In genomic region chr11:130002846-130003716, GRCh38 we compare ENCODE assay signal across 8 cellular contexts. TPM values are rescaled to one million over a fixed set of nuclear protein-coding genes. Genes with fewer than 3 reads are reported as not detected.
A peak's percentile ranks its signal among the peaks of the same experiment; 100 is the strongest.
DNase-seq lines count a peak whose midpoint lies in the region; ATAC-seq, FAIRE-seq and TF ChIP-seq lines count a peak whose summit lies in the region.

No MANE protein-coding gene starts in this region.

- FAIRE-seq in bronchial epithelial cell (lab: Jason Lieb, UNC): peak; percentile 80

- DNase-seq in AG08395 (ENCODE audit: low spot score): peak; percentile 99
- DNase-seq in NCI-H2227 (lab: John Stamatoyannopoulos, UW; ENCODE audit: unreplicated experiment): peak; percentile 95
- peak; percentile 95 for DNase-seq in bronchial epithelial cell (ENCODE audit: low read depth)
- peak; percentile 95 for DNase-seq in iPS-NIHi11 (ENCODE audit: low spot score)

- no peaks in the 10 kb centered on the region for H3K36me3 ChIP-seq in bronchial epithelial cell (ENCODE audit: control insufficient read depth, insufficient read depth, low read length)

- no peaks in the 10 kb centered on the region for H3K27me3 ChIP-seq in bronchial epithelial cell (ENCODE audit: control insufficient read depth, insufficient read depth, low read length)

- no peak for TF ChIP-seq CTCF in WI38 (IDR thresholded peaks at IDR 0.05; ENCODE audit: low read depth, low read length)
- no peak for TF ChIP-seq CTCF in bronchial epithelial cell (IDR thresholded peaks at IDR 0.05; ENCODE audit: insufficient read depth, low read length, severe bottlenecking)

- ATAC-seq in GM18909 (IDR thresholded peaks at IDR 0.05; ENCODE audit: poor library complexity, unreplicated experiment) (peak; percentile 82), HG03159 (IDR thresholded peaks at IDR 0.05; ENCODE audit: unreplicated experiment) (peak; percentile 75)

- peak overlapping the region; percentile 94 to 100 (median 100) for H3K27ac ChIP-seq in skin epidermis

- H3K4me3 ChIP-seq in WI38 (ENCODE audit: low read depth, low read length) (peak overlapping the region; percentile 72), bronchial epithelial cell (ENCODE audit: low read depth, low read length) (peak overlapping the region; percentile 74), skin epidermis (peak overlapping the region; percentile 62 to 96 (median 81))

RNA-seq across cellular contexts. Expression of gene PRDM10, which starts 0.4 kb away (rescaled TPM):
- 4.4 and 4.7 TPM in 2 replicates for total RNA-seq in bronchial epithelial cell

Comparison
In these comparisons a context has a peak if more than half of its experiments do, and no peak if none do; other contexts are left out.
1. Peak in every context shown above with its lines: DNase-seq, ATAC-seq, H3K4me3 ChIP-seq and H3K27ac ChIP-seq.